27 cellular contexts compared by ENCODE assay signal in genomic region chr19:1646149-1646930, GRCh38. TPM values are rescaled to one million over a fixed set of nuclear protein-coding genes. Genes with fewer than 3 reads are reported as not detected.
DNase-seq lines count a peak whose midpoint lies in the region; ATAC-seq, FAIRE-seq and TF ChIP-seq lines count a peak whose summit lies in the region.
"Had no signal": no experiment of that assay in that cellular context is flagged by ENCODE, and none has a peak within 500 bp of the region (broad histone marks: within the 10 kb centered on the region; RNA-seq: fewer than 3 reads in every experiment).

No MANE protein-coding gene starts in this region.

- WGBS in heart left ventricle, 4 donors = 88 to 89% (median 88%) methylated on average over 29 to 41 of the region's 41 CpGs
- 86 to 89% methylated on average over 41 of the region's 41 CpGs for WGBS in heart right ventricle, 2 donors
- 91% methylated on average over 36 of the region's 41 CpGs; no CpG with 5 or more reads in 1 of the 2 experiments for WGBS in H1 (ENCODE audit: extremely low coverage in 1 of 2, insufficient coverage in 1 of 2, insufficient read length in 1 of 2, insufficient replicate concordance in 2 of 2, low coverage in 1 of 2, low lambda C conversion rate in 2 of 2, missing lambda C conversion rate in 1 of 2), 2 experiments
- 79 to 88% methylated on average over 15 to 41 of the region's 41 CpGs for WGBS in testis, 2 donors
- 84 to 89% (median 88%) methylated on average over 27 to 41 of the region's 41 CpGs for WGBS in stomach, 5 donors

- H4K20me1 ChIP-seq in OCI-LY1 (ENCODE audit: insufficient read depth, low read length) (no peaks in the 10 kb centered on the region), H1 (replicated peaks in 1 of 2; ENCODE audit: control insufficient read depth in 1 of 2, insufficient read depth in 2 of 2, low read length in 2 of 2) (peaks cover 26 to 36% of the 10 kb centered on the region in 2 experiments)

- H3F3A ChIP-seq in OCI-LY1 (ENCODE audit: insufficient read depth, low read length) = no peaks in the 10 kb centered on the region

- H3K27me3 ChIP-seq in heart left ventricle (no peaks in the 10 kb centered on the region), heart right ventricle (no peaks in the 10 kb centered on the region), OCI-LY1 (ENCODE audit: insufficient read depth, low read length) (no peaks in the 10 kb centered on the region), H1 (replicated peaks in 1 of 4; ENCODE audit: control insufficient read depth in 3 of 4, extremely low read depth in 1 of 4, insufficient read depth in 3 of 4, low read length in 3 of 4) (no peaks in the 10 kb centered on the region), testis (no peaks in the 10 kb centered on the region), stomach (no peaks in the 10 kb centered on the region), lower lobe of right lung (ENCODE audit: low read depth) (no peaks in the 10 kb centered on the region)

- H2AFZ ChIP-seq in OCI-LY1 (ENCODE audit: low read length) (no peak overlapping the region), H1 (ENCODE audit: low read length) (no peak overlapping the region)

- H2AK5ac ChIP-seq in H1 (ENCODE audit: low read depth, low read length) = no peak overlapping the region

- no peak overlapping the region for H3K18ac ChIP-seq in H1 (ENCODE audit: extremely low read depth, low read length)

- no peak overlapping the region for H2BK15ac ChIP-seq in H1 (ENCODE audit: low read length)

- H3K9ac ChIP-seq in OCI-LY1 (ENCODE audit: low read length) (peak overlapping the region; percentile 35; the same call in 1 of the 2 replicates), H1 (replicated peaks in 1 of 4; ENCODE audit: extremely low read depth in 1 of 4, low read depth in 3 of 4, low read length in 3 of 4) (no peak overlapping the region)

- CTCF ChIA-PET in H1 (lab: Charles Lee; ENCODE audit: partially characterized antibody) = interaction anchor here (0.8 to 1.3 kb wide), 2 partner anchors 27 to 45 kb away, joined by 3 to 4 read pairs; no protein-coding TSS in a partner anchor

- H2BK120ac ChIP-seq in H1 (replicated peaks; ENCODE audit: low read depth, low read length) = no peak overlapping the region

- H3K4me2 ChIP-seq in OCI-LY1 (ENCODE audit: low read length) (peak overlapping the region; percentile 77; the same call in 1 of the 2 replicates), H1 (ENCODE audit: insufficient read depth in 1 of 2, low read depth in 2 of 2, low read length in 2 of 2) (no peak overlapping the region)

- H4K91ac ChIP-seq in H1 (replicated peaks; ENCODE audit: insufficient read length, low read length) = no peak overlapping the region

- peak overlapping the region; percentile 52; the same call in 1 of the 2 replicates for H2BK5ac ChIP-seq in H1 (ENCODE audit: low read depth, low read length)

- H3K4me3 ChIP-seq in heart left ventricle = no peak overlapping the region
- no peak overlapping the region for H3K4me3 ChIP-seq in heart right ventricle
- H3K4me3 ChIP-seq in OCI-LY1 (ENCODE audit: low read depth, low read length, poor library complexity, severe bottlenecking) = no peak overlapping the region
- H3K4me3 ChIP-seq in H1 (ENCODE audit: extremely low read depth in 1 of 4, insufficient read depth in 2 of 4, low read depth in 3 of 4, low read length in 4 of 4) = no peak overlapping the region
- no peak overlapping the region for H3K4me3 ChIP-seq in testis
- H3K4me3 ChIP-seq in stomach = no peak overlapping the region
- no peak overlapping the region for H3K4me3 ChIP-seq in lower lobe of right lung
- H3K4me3 ChIP-seq: left lung had no signal

- H3K27ac ChIP-seq in heart left ventricle (no peak overlapping the region), heart right ventricle (no peak overlapping the region), OCI-LY1 (ENCODE audit: low read depth, low read length, poor library complexity, severe bottlenecking) (peak overlapping the region; percentile 98), H1 (ENCODE audit: low read depth, low read length) (peak overlapping the region; percentile 56; the same call in 1 of the 2 replicates), testis (no peak overlapping the region), stomach (no peak overlapping the region), lower lobe of right lung (no peak overlapping the region)
- H3K27ac ChIP-seq: left lung had no signal

- peaks cover 31% of the 10 kb centered on the region for H3K79me1 ChIP-seq in H1 (ENCODE audit: low read depth, low read length)

- DNase-seq in heart left ventricle (peak in 3 of 5 donors; percentile 10 to 51 (median 17)), heart right ventricle (no peak), H1 (ENCODE audit: low read depth in 1 of 2, low spot score in 2 of 2) (no peak), testis (peak; percentile 43), stomach (no peak), lower lobe of right lung (no peak), NCI-H2081 treated with DMSO at 0.1 percent for 48 hours (lab: John Stamatoyannopoulos, UW) (no peak)
- DNase-seq: 8988T; activated naive CD4-positive, alpha-beta T cell; activated T-cell treated with anti-CD3 and anti-CD28 coated beads, Interleukin-2, amount 50 U/mL, for 72 hours; CD4-positive, alpha-beta memory T cell; dermis blood vessel endothelial cell; hippocampal formation; KG1; MM.1S; naive thymus-derived CD8-positive, alpha-beta T cell; NCI-H1417; NCI-H446; NCI-H82; retina; SHP77; SW 1271; T-helper 9 cell had no signal

- peaks cover 4% of the 10 kb centered on the region; the same call in 1 of the 2 replicates for H3K23me2 ChIP-seq in H1 (ENCODE audit: low read depth, low read length)

- no peaks in the 10 kb centered on the region for H3K9me3 ChIP-seq in heart left ventricle
- no peaks in the 10 kb centered on the region for H3K9me3 ChIP-seq in heart right ventricle
- H3K9me3 ChIP-seq in OCI-LY1 (ENCODE audit: low read length) = no peaks in the 10 kb centered on the region
- no peaks in the 10 kb centered on the region for H3K9me3 ChIP-seq in H1 (ENCODE audit: insufficient read depth in 2 of 2, low read depth in 1 of 2, low read length in 1 of 2)
- no peaks in the 10 kb centered on the region for H3K9me3 ChIP-seq in testis
- H3K9me3 ChIP-seq in stomach = no peaks in the 10 kb centered on the region
- H3K9me3 ChIP-seq in lower lobe of right lung = no peaks in the 10 kb centered on the region
- H3K9me3 ChIP-seq: left lung had no signal

- peak overlapping the region; percentile 72; the same call in 1 of the 2 replicates for H4K8ac ChIP-seq in H1 (ENCODE audit: extremely low read depth, insufficient read depth, low read length)

- H3K56ac ChIP-seq in H1 (replicated peaks; ENCODE audit: insufficient read length, low read depth, low read length) = no peak overlapping the region

- H3K23ac ChIP-seq in H1 (ENCODE audit: insufficient read length) = no peak overlapping the region

- H3K79me2 ChIP-seq in OCI-LY1 (ENCODE audit: insufficient read depth, low read length) (peaks cover 74% of the 10 kb centered on the region), H1 (ENCODE audit: control insufficient read depth in 1 of 2, insufficient read depth in 2 of 2, low read length in 2 of 2) (peaks cover 0 to 82% of the 10 kb centered on the region in 2 experiments; a peak in 3 of 4 replicates)

- intact Hi-C loops in heart left ventricle (cut with DNase I) = no loop called here
- intact Hi-C loops in heart right ventricle (cut with DNase I) = loop anchor here in 2 of 10 donors (5.0 kb wide), 2 partner anchors 34 to 39 kb away; partner anchors contain the start of gene UQCR11 (in 1 of the 2)
- intact Hi-C loops in testis (cut with DNase I; ENCODE audit: low total_unique reads) = no loop called here
- intact Hi-C loops in stomach (cut with DNase I; ENCODE audit: low total_unique reads) = loop anchor here (5.0 kb wide), 1 partner anchor 34 kb away; no protein-coding TSS in a partner anchor
- intact Hi-C loops in lower lobe of right lung (cut with DNase I) = no loop called here

- no peak for FAIRE-seq in H1 (lab: Jason Lieb, UNC)
- FAIRE-seq: frontal cortex had no signal

- no peaks in the 10 kb centered on the region for H3K9me2 ChIP-seq in OCI-LY1 (ENCODE audit: low read depth, low read length)

- H3K4ac ChIP-seq in H1 (replicated peaks; ENCODE audit: insufficient read length, low read depth, low read length) = no peak overlapping the region

- H3K36me3 ChIP-seq in heart left ventricle (peaks cover 0 to 50% (median 22%) of the 10 kb centered on the region in 9 donors), heart right ventricle (peaks cover 0 to 81% (median 6%) of the 10 kb centered on the region in 9 donors), OCI-LY1 (ENCODE audit: insufficient read depth, low read length) (peaks cover 93% of the 10 kb centered on the region), H1 (ENCODE audit: control insufficient read depth in 2 of 4, insufficient read depth in 4 of 4, low read length in 3 of 4) (peaks cover 20 to 82% (median 61%) of the 10 kb centered on the region in 4 experiments), testis (ENCODE audit: low read depth, missing control alignments) (no peaks in the 10 kb centered on the region), stomach (peaks cover 14 to 85% (median 77%) of the 10 kb centered on the region in 4 donors), lower lobe of right lung (peaks cover 62% of the 10 kb centered on the region)

- no peak for ATAC-seq in heart left ventricle
- ATAC-seq in heart right ventricle = no peak
- ATAC-seq in lower lobe of right lung = no peak
- ATAC-seq: activated T-cell treated with anti-CD3 and anti-CD28 coated beads, Interleukin-2, amount 50 U/mL, for 72 hours; HCT116; left lung; naive thymus-derived CD8-positive, alpha-beta T cell had no signal

- H4K5ac ChIP-seq in H1 (ENCODE audit: insufficient read length, low read depth, low read length) = no peak overlapping the region

- TF ChIP-seq POLR2A in heart left ventricle (IDR thresholded peaks at IDR 0.05) (no peak), H1 (IDR thresholded peaks at IDR 0.05; ENCODE audit: control extremely low read depth in 1 of 2, low read depth in 2 of 2, low read length in 2 of 2) (no peak), testis (IDR thresholded peaks at IDR 0.05) (no peak), stomach (IDR thresholded peaks at IDR 0.05) (no peak)

- H3K4me1 ChIP-seq in heart left ventricle (peaks cover 0 to 14% (median 11%) of the 10 kb centered on the region in 12 donors), heart right ventricle (peaks cover 0 to 17% (median 12%) of the 10 kb centered on the region in 9 donors), OCI-LY1 (ENCODE audit: insufficient read depth, low read length, severe bottlenecking) (peaks cover 55% of the 10 kb centered on the region), H1 (replicated peaks in 1 of 4; ENCODE audit: control insufficient read depth in 3 of 4, insufficient read depth in 4 of 4, low read length in 3 of 4) (peaks cover 0 to 22% (median 4%) of the 10 kb centered on the region in 4 experiments; a peak in 6 of 7 replicates), testis (peaks cover 19% of the 10 kb centered on the region), stomach (peaks cover 11 to 23% (median 16%) of the 10 kb centered on the region in 4 donors), lower lobe of right lung (peaks cover 12% of the 10 kb centered on the region)

- TF ChIP-seq CTCF in heart left ventricle (IDR thresholded peaks at IDR 0.05) (no peak), heart right ventricle (IDR thresholded peaks at IDR 0.05) (no peak), OCI-LY1 (IDR thresholded peaks at IDR 0.05; ENCODE audit: low read length) (no peak), H1 (IDR thresholded peaks at IDR 0.05; ENCODE audit: control extremely low read depth in 1 of 3, insufficient read depth in 1 of 3, low read depth in 1 of 3, low read length in 3 of 3) (no peak), testis (IDR thresholded peaks at IDR 0.05) (no peak), stomach (IDR thresholded peaks at IDR 0.05) (no peak), lower lobe of right lung (IDR thresholded peaks at IDR 0.05) (no peak)

- TF ChIP-seq EP300 in H1 (IDR thresholded peaks at IDR 0.05; ENCODE audit: borderline replicate concordance in 1 of 2, low read depth in 2 of 2, low read length in 2 of 2) (no peak), stomach (IDR thresholded peaks at IDR 0.05) (no peak)

- POLR2A ChIA-PET in H1 (lab: Charles Lee; ENCODE audit: partially characterized antibody) = interaction anchor here (0.6 to 5.8 kb wide), 6 partner anchors 11 to 63 kb away, joined by 3 to 25 read pairs (median 4); no protein-coding TSS in a partner anchor

- no peak overlapping the region for H3K14ac ChIP-seq in H1 (ENCODE audit: insufficient read length)

- H2BK12ac ChIP-seq in H1 (ENCODE audit: low read depth, low read length) = no peak overlapping the region

- TF ChIP-seq RAD21 in H1 (IDR thresholded peaks at IDR 0.05 in 1 of 2, conservative IDR thresholded peaks at IDR 0.05 in 1 of 2; ENCODE audit: low read depth in 2 of 2, low read length in 2 of 2) = no peak

- no peak overlapping the region for H2BK20ac ChIP-seq in H1 (ENCODE audit: low read length)

RNA-seq across cellular contexts. Expression of gene TCF3, which starts 6.1 kb away (rescaled TPM):
- total RNA-seq in heart left ventricle = 10 to 100 TPM; 13.2 to 38.0 (median 22.3) TPM
- 10 to 100 TPM; 13.4 to 40.2 TPM for polyA plus RNA-seq in heart left ventricle
- total RNA-seq in heart right ventricle = 10 to 100 TPM; 12.4 to 29.2 (median 17.9) TPM
- polyA plus RNA-seq in heart right ventricle = 10 to 100 TPM; 20.1 to 38.1 TPM
- total RNA-seq in H1 (2021; fragmentation: NEBNext Ultra II Directional; extraction: Animal tissue kit (Norgen Biotek cat#: 25700)) = 340 and 348 TPM in 2 replicates
- polyA plus RNA-seq in H1 (2011; rRNA removed) = 241 and 471 TPM in 2 replicates
- polyA plus RNA-seq in H1 (2011; cell fraction: cytosol; rRNA removed) = 271 TPM
- polyA plus RNA-seq in H1 (2011; cell fraction: nucleus; rRNA removed) = 468 TPM
- polyA plus RNA-seq in H1 (2012, experiment 1 of 2) = 258 to 276 TPM (median 262 TPM) in 4 replicates
- polyA plus RNA-seq in H1 (2012, experiment 2 of 2) = 216 TPM
- 188 TPM for polyA plus RNA-seq in H1 (2013, experiment 1 of 2)
- 190 TPM for polyA plus RNA-seq in H1 (2013, experiment 2 of 2)
- 47.7 and 78.0 TPM in 2 replicates for polyA minus RNA-seq in H1 (2011; rRNA and poly(A)+ RNA removed)
- 232 TPM for polyA minus RNA-seq in H1 (2011; cell fraction: cytosol; rRNA and poly(A)+ RNA removed)
- 124 TPM for polyA minus RNA-seq in H1 (2011; cell fraction: nucleus; rRNA and poly(A)+ RNA removed)
- 100 to 1,000 TPM; 330 to 423 TPM for total RNA-seq in testis
- 157 TPM for polyA plus RNA-seq in testis (ENCODE audit: insufficient read depth, low read depth, low replicate concordance)
- 10 to 100 TPM; 12.8 to 90.2 (median 34.8) TPM for total RNA-seq in stomach
- 10 to 100 TPM; 30.2 to 34.6 (median 33.7) TPM for polyA plus RNA-seq in stomach
- total RNA-seq in lower lobe of right lung = 44.5 TPM

RNA-seq across cellular contexts. Expression of gene UQCR11, which starts 41.1 kb away (rescaled TPM):
- total RNA-seq in heart left ventricle (100 to 1,000 TPM; 170 to 982 (median 690) TPM), heart right ventricle (1,000 to 10,000 TPM in 2 of 10 donors, 100 to 1,000 TPM in 8; 569 to 1,132 (median 804) TPM), testis (10 to 100 TPM; 45.8 to 60.8 TPM), stomach (100 to 1,000 TPM in 3 of 5 donors, 10 to 100 TPM in 2; 32.2 to 659 (median 151) TPM), lower lobe of right lung (164 TPM)
- polyA plus RNA-seq in heart left ventricle (100 to 1,000 TPM; 271 to 329 TPM), heart right ventricle (100 to 1,000 TPM; 141 to 382 TPM), H1 (2011; rRNA removed) (171 and 209 TPM in 2 replicates), testis (ENCODE audit: insufficient read depth, low read depth, low replicate concordance) (105 TPM), stomach (100 to 1,000 TPM; 140 to 217 (median 191) TPM)
- 162 and 179 TPM in 2 replicates for total RNA-seq in H1 (2021; fragmentation: NEBNext Ultra II Directional; extraction: Animal tissue kit (Norgen Biotek cat#: 25700))
- 116 TPM for polyA plus RNA-seq in H1 (2011; cell fraction: cytosol; rRNA removed)
- polyA plus RNA-seq in H1 (2011; cell fraction: nucleus; rRNA removed) = 97.6 TPM
- polyA plus RNA-seq in H1 (2012, experiment 1 of 2) = 113 to 194 TPM (median 144 TPM) in 4 replicates
- polyA plus RNA-seq in H1 (2012, experiment 2 of 2) = 120 TPM
- polyA plus RNA-seq in H1 (2013, experiment 1 of 2) = 158 TPM
- polyA plus RNA-seq in H1 (2013, experiment 2 of 2) = 164 TPM
- polyA minus RNA-seq in H1 (2011; rRNA and poly(A)+ RNA removed) = 30.3 and 34.7 TPM in 2 replicates
- 19.2 TPM for polyA minus RNA-seq in H1 (2011; cell fraction: cytosol; rRNA and poly(A)+ RNA removed)
- 33.2 TPM for polyA minus RNA-seq in H1 (2011; cell fraction: nucleus; rRNA and poly(A)+ RNA removed)

RNA-seq across cellular contexts. Expression of gene MBD3, which starts 53.7 kb away (rescaled TPM):
- 100 to 1,000 TPM in 2 of 9 donors, 10 to 100 TPM in 7; 38.6 to 107 (median 62.5) TPM for total RNA-seq in heart left ventricle
- 100 to 1,000 TPM; 110 to 146 TPM for polyA plus RNA-seq in heart left ventricle
- 100 to 1,000 TPM in 1 of 10 donors, 10 to 100 TPM in 9; 34.5 to 101 (median 47.7) TPM for total RNA-seq in heart right ventricle
- polyA plus RNA-seq in heart right ventricle = 100 to 1,000 TPM; 111 to 125 TPM
- total RNA-seq in H1 (2021; fragmentation: NEBNext Ultra II Directional; extraction: Animal tissue kit (Norgen Biotek cat#: 25700)) = 110 and 115 TPM in 2 replicates
- polyA plus RNA-seq in H1 (2011; rRNA removed) = 88.2 and 113 TPM in 2 replicates
- 88.4 TPM for polyA plus RNA-seq in H1 (2011; cell fraction: cytosol; rRNA removed)
- 124 TPM for polyA plus RNA-seq in H1 (2011; cell fraction: nucleus; rRNA removed)
- 35.0 to 76.4 TPM (median 70.7 TPM) in 4 replicates for polyA plus RNA-seq in H1 (2012, experiment 1 of 2)
- polyA plus RNA-seq in H1 (2012, experiment 2 of 2) = 53.8 TPM
- 51.4 TPM for polyA plus RNA-seq in H1 (2013, experiment 1 of 2)
- polyA plus RNA-seq in H1 (2013, experiment 2 of 2) = 49.4 TPM
- 30.3 and 32.3 TPM in 2 replicates for polyA minus RNA-seq in H1 (2011; rRNA and poly(A)+ RNA removed)
- 61.4 TPM for polyA minus RNA-seq in H1 (2011; cell fraction: cytosol; rRNA and poly(A)+ RNA removed)
- 52.8 TPM for polyA minus RNA-seq in H1 (2011; cell fraction: nucleus; rRNA and poly(A)+ RNA removed)
- 100 to 1,000 TPM; 146 to 153 TPM for total RNA-seq in testis
- 78.3 TPM for polyA plus RNA-seq in testis (ENCODE audit: insufficient read depth, low read depth, low replicate concordance)
- total RNA-seq in stomach = 100 to 1,000 TPM in 1 of 5 donors, 10 to 100 TPM in 4; 39.8 to 154 (median 46.2) TPM
- 100 to 1,000 TPM in 1 of 3 donors, 10 to 100 TPM in 2; 53.2 to 107 (median 61.6) TPM for polyA plus RNA-seq in stomach
- total RNA-seq in lower lobe of right lung = 68.1 TPM

Comparison
In these comparisons a context has a peak if more than half of its experiments do, and no peak if none do; other contexts are left out.
1. DNase-seq: peak in heart left ventricle (3 of 5) and testis (single experiment); none in heart right ventricle (0 of 2), H1 (0 of 2), stomach (single experiment), lower lobe of right lung (single experiment) and NCI-H2081 treated with DMSO at 0.1 percent for 48 hours (single experiment).
2. H3K27ac ChIP-seq: peak in OCI-LY1 (single experiment) and H1 (single experiment); none in heart left ventricle (0 of 12), heart right ventricle (0 of 10), testis (0 of 2), stomach (0 of 5) and lower lobe of right lung (single experiment).